Comparison of ENCODE assay signal across 1 cellular context in the genomic region with DNA sequence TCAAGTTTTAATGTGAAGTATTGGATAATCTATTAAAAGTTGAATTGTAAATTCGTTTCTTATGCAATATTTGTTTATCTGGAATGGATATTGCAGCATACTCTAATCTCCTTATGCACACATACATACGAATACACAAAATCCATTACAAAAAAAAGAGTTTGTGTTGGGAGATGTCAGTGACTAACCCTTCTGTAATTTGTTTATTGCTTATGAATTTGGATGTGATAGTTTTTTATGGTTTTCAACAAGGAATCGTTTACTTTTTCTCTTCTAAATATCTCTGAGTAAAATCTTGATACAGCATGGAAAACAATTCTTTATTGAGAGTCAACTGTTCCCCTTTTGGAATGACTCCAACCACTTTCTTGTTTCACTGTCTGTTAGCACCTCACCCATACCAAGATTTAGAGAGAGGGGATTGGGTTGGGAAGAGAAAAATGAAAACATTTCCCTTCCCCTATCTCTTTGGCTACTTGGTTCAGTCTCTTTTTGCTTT.
TF ChIP-seq lines count a peak whose summit lies in the region.

No MANE protein-coding gene starts in this region.

TF ChIP-seq in K562, 482 proteins besides CTCF, POLR2A, EP300 and RAD21 (continued from another document and continues in another):
- TF ChIP-seq, protein P1, sequence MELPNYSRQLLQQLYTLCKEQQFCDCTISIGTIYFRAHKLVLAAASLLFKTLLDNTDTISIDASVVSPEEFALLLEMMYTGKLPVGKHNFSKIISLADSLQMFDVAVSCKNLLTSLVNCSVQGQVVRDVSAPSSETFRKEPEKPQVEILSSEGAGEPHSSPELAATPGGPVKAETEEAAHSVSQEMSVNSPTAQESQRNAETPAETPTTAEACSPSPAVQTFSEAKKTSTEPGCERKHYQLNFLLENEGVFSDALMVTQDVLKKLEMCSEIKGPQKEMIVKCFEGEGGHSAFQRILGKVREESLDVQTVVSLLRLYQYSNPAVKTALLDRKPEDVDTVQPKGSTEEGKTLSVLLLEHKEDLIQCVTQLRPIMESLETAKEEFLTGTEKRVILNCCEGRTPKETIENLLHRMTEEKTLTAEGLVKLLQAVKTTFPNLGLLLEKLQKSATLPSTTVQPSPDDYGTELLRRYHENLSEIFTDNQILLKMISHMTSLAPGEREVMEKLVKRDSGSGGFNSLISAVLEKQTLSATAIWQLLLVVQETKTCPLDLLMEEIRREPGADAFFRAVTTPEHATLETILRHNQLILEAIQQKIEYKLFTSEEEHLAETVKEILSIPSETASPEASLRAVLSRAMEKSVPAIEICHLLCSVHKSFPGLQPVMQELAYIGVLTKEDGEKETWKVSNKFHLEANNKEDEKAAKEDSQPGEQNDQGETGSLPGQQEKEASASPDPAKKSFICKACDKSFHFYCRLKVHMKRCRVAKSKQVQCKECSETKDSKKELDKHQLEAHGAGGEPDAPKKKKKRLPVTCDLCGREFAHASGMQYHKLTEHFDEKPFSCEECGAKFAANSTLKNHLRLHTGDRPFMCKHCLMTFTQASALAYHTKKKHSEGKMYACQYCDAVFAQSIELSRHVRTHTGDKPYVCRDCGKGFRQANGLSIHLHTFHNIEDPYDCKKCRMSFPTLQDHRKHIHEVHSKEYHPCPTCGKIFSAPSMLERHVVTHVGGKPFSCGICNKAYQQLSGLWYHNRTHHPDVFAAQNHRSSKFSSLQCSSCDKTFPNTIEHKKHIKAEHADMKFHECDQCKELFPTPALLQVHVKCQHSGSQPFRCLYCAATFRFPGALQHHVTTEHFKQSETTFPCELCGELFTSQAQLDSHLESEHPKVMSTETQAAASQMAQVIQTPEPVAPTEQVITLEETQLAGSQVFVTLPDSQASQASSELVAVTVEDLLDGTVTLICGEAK (IDR thresholded peaks at IDR 0.05) = peak; percentile 82
- TF ChIP-seq, protein P1 (CRISPR knock-in tag; IDR thresholded peaks at IDR 0.05) = no peak
- TF ChIP-seq PHF20 (IDR thresholded peaks at IDR 0.05; ENCODE audit: partially characterized antibody) (no peak), TCF7 (IDR thresholded peaks at IDR 0.05; ENCODE audit: borderline replicate concordance) (no peak), ZNF668 (CRISPR knock-in tag; IDR thresholded peaks at IDR 0.05) (no peak), FOXA3 (CRISPR knock-in tag; conservative IDR thresholded peaks at IDR 0.05 in 1 of 2, IDR thresholded peaks at IDR 0.05 in 1 of 2) (peak in 1 of 2 experiments; percentile 55; a peak in 2 of 4 replicates), CXXC5 (CRISPR knock-in tag; IDR thresholded peaks at IDR 0.05) (no peak), ATF7 (IDR thresholded peaks at IDR 0.05) (peak; percentile 88), NFIC (IDR thresholded peaks at IDR 0.05) (peak; percentile 77), ZNF212 (CRISPR knock-in tag; IDR thresholded peaks at IDR 0.05) (no peak), ZNF282 (CRISPR knock-in tag; IDR thresholded peaks at IDR 0.05) (no peak), ZNF780A (CRISPR knock-in tag; IDR thresholded peaks at IDR 0.05) (no peak), ZNF165 (CRISPR knock-in tag; IDR thresholded peaks at IDR 0.05; ENCODE audit: borderline replicate concordance) (no peak), TAF1 (IDR thresholded peaks at IDR 0.05; ENCODE audit: control insufficient read depth, extremely low read depth, insufficient read depth, low read length, severe bottlenecking) (no peak), TRIM24 (IDR thresholded peaks at IDR 0.05) (peak; percentile 8 to 50; a peak in 1 of 4 replicates), RHOXF2B (CRISPR knock-in tag; conservative IDR thresholded peaks at IDR 0.05) (no peak), ZNF124 (CRISPR knock-in tag; IDR thresholded peaks at IDR 0.05) (no peak), SRSF9 (IDR thresholded peaks at IDR 0.05; ENCODE audit: borderline replicate concordance, low read depth, low read length) (no peak), CAMTA2 (CRISPR knock-in tag; conservative IDR thresholded peaks at IDR 0.05) (no peak), SAFB (IDR thresholded peaks at IDR 0.05; ENCODE audit: borderline replicate concordance, low read depth, low read length) (no peak), HNRNPK (IDR thresholded peaks at IDR 0.05; ENCODE audit: low read depth, low read length, poor library complexity, severe bottlenecking) (no peak), KDM4B (IDR thresholded peaks at IDR 0.05; ENCODE audit: borderline replicate concordance in 2 of 2, low read depth in 1 of 2) (no peak), NR1H2 (CRISPR knock-in tag; IDR thresholded peaks at IDR 0.05) (no peak), ZNF764 (CRISPR knock-in tag; IDR thresholded peaks at IDR 0.05; ENCODE audit: low read depth) (no peak), JUND (IDR thresholded peaks at IDR 0.05; ENCODE audit: borderline replicate concordance, low read depth, low read length) (peak; percentile 65), JUND (tag; IDR thresholded peaks at IDR 0.05; ENCODE audit: borderline replicate concordance, low read depth, low read length) (no peak), BCL6 (CRISPR knock-in tag; IDR thresholded peaks at IDR 0.05) (no peak), DMBX1 (CRISPR knock-in tag; IDR thresholded peaks at IDR 0.05; ENCODE audit: borderline replicate concordance) (no peak), ZNF79 (CRISPR knock-in tag; IDR thresholded peaks at IDR 0.05; ENCODE audit: low read depth) (no peak), FOXK2 (conservative IDR thresholded peaks at IDR 0.05 in 1 of 2, IDR thresholded peaks at IDR 0.05 in 1 of 2; ENCODE audit: low read depth in 2 of 2) (peak in 1 of 2 experiments; percentile 96; a peak in 2 of 4 replicates), NBN (IDR thresholded peaks at IDR 0.05; ENCODE audit: low read depth) (0 out of 2 replicates have a peak, but pooled peaks have one; percentile 45), NFXL1 (CRISPR knock-in tag; IDR thresholded peaks at IDR 0.05) (no peak), ZNF436 (CRISPR knock-in tag; IDR thresholded peaks at IDR 0.05) (no peak), CBX2 (IDR thresholded peaks at IDR 0.05; ENCODE audit: insufficient read depth, low read length, poor library complexity, severe bottlenecking) (no peak), YY1 (IDR thresholded peaks at IDR 0.05; ENCODE audit: borderline replicate concordance in 1 of 3, control insufficient read depth in 1 of 3, extremely low read depth in 1 of 3, insufficient read depth in 3 of 3, insufficient read length in 1 of 3, insufficient replicate concordance in 2 of 3, low read depth in 1 of 3, low read length in 2 of 3) (no peak), SMAD4 (CRISPR knock-in tag; conservative IDR thresholded peaks at IDR 0.05) (no peak), EWSR1 (IDR thresholded peaks at IDR 0.05; ENCODE audit: borderline replicate concordance, low read depth, partially characterized antibody) (no peak), MCM5 (IDR thresholded peaks at IDR 0.05; ENCODE audit: low read depth) (no peak), ZNF174 (CRISPR knock-in tag; IDR thresholded peaks at IDR 0.05) (no peak), ZNF583 (CRISPR knock-in tag; IDR thresholded peaks at IDR 0.05) (no peak), PYGO2 (tag; IDR thresholded peaks at IDR 0.05) (no peak), GTF2A2 (tag; IDR thresholded peaks at IDR 0.05) (no peak)
- TF ChIP-seq, protein P2, sequence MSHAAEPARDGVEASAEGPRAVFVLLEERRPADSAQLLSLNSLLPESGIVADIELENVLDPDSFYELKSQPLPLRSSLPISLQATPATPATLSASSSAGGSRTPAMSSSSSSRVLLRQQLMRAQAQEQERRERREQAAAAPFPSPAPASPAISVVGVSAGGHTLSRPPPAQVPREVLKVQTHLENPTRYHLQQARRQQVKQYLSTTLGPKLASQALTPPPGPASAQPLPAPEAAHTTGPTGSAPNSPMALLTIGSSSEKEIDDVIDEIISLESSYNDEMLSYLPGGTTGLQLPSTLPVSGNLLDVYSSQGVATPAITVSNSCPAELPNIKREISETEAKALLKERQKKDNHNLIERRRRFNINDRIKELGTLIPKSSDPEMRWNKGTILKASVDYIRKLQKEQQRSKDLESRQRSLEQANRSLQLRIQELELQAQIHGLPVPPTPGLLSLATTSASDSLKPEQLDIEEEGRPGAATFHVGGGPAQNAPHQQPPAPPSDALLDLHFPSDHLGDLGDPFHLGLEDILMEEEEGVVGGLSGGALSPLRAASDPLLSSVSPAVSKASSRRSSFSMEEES (CRISPR knock-in tag; IDR thresholded peaks at IDR 0.05) = no peak
- TF ChIP-seq, protein P3, sequence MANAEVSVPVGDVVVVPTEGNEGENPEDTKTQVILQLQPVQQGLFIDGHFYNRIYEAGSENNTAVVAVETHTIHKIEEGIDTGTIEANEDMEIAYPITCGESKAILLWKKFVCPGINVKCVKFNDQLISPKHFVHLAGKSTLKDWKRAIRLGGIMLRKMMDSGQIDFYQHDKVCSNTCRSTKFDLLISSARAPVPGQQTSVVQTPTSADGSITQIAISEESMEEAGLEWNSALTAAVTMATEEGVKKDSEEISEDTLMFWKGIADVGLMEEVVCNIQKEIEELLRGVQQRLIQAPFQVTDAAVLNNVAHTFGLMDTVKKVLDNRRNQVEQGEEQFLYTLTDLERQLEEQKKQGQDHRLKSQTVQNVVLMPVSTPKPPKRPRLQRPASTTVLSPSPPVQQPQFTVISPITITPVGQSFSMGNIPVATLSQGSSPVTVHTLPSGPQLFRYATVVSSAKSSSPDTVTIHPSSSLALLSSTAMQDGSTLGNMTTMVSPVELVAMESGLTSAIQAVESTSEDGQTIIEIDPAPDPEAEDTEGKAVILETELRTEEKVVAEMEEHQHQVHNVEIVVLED (CRISPR knock-in tag; IDR thresholded peaks at IDR 0.05) = no peak
- TF ChIP-seq, protein P4, sequence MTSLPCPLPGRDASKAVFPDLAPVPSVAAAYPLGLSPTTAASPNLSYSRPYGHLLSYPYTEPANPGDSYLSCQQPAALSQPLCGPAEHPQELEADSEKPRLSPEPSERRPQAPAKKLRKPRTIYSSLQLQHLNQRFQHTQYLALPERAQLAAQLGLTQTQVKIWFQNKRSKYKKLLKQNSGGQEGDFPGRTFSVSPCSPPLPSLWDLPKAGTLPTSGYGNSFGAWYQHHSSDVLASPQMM (CRISPR knock-in tag; IDR thresholded peaks at IDR 0.05) = no peak
- TF ChIP-seq, protein P5, sequence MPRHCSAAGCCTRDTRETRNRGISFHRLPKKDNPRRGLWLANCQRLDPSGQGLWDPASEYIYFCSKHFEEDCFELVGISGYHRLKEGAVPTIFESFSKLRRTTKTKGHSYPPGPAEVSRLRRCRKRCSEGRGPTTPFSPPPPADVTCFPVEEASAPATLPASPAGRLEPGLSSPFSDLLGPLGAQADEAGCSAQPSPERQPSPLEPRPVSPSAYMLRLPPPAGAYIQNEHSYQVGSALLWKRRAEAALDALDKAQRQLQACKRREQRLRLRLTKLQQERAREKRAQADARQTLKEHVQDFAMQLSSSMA (CRISPR knock-in tag; IDR thresholded peaks at IDR 0.05) = no peak
- TF ChIP-seq, protein P6, sequence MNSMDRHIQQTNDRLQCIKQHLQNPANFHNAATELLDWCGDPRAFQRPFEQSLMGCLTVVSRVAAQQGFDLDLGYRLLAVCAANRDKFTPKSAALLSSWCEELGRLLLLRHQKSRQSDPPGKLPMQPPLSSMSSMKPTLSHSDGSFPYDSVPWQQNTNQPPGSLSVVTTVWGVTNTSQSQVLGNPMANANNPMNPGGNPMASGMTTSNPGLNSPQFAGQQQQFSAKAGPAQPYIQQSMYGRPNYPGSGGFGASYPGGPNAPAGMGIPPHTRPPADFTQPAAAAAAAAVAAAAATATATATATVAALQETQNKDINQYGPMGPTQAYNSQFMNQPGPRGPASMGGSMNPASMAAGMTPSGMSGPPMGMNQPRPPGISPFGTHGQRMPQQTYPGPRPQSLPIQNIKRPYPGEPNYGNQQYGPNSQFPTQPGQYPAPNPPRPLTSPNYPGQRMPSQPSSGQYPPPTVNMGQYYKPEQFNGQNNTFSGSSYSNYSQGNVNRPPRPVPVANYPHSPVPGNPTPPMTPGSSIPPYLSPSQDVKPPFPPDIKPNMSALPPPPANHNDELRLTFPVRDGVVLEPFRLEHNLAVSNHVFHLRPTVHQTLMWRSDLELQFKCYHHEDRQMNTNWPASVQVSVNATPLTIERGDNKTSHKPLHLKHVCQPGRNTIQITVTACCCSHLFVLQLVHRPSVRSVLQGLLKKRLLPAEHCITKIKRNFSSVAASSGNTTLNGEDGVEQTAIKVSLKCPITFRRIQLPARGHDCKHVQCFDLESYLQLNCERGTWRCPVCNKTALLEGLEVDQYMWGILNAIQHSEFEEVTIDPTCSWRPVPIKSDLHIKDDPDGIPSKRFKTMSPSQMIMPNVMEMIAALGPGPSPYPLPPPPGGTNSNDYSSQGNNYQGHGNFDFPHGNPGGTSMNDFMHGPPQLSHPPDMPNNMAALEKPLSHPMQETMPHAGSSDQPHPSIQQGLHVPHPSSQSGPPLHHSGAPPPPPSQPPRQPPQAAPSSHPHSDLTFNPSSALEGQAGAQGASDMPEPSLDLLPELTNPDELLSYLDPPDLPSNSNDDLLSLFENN (IDR thresholded peaks at IDR 0.05; ENCODE audit: low read depth in 2 of 2, low read length in 2 of 2) = no peak
- TF ChIP-seq, protein P7, sequence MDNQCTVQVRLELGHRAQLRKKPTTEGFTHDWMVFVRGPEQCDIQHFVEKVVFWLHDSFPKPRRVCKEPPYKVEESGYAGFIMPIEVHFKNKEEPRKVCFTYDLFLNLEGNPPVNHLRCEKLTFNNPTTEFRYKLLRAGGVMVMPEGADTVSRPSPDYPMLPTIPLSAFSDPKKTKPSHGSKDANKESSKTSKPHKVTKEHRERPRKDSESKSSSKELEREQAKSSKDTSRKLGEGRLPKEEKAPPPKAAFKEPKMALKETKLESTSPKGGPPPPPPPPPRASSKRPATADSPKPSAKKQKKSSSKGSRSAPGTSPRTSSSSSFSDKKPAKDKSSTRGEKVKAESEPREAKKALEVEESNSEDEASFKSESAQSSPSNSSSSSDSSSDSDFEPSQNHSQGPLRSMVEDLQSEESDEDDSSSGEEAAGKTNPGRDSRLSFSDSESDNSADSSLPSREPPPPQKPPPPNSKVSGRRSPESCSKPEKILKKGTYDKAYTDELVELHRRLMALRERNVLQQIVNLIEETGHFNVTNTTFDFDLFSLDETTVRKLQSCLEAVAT (IDR thresholded peaks at IDR 0.05) = no peak
